Comparison of ENCODE assay signal across 16 cellular contexts in the genomic region with DNA sequence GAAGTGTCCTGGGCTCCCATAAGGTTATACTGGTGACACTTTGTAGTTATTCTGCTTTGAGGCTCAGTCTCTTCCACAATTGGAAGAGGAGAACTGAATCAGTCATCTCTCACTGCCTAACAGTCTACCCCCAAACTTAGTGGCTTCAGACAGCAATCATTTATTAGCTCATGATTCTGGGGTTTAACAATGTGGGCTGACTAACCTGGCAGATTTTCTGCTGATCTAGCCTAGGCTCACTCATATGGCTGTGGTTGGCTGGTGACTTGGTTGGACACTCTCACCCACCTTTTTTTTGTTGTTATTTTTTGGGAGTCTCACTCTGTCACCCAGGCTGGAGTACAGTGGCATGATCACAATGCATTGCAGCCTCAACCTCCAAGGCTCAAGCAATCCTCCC. TPM values are rescaled to one million over a fixed set of nuclear protein-coding genes. Genes with fewer than 3 reads are reported as not detected.
DNase-seq lines count a peak whose midpoint lies in the region; ATAC-seq and TF ChIP-seq lines count a peak whose summit lies in the region.
"Had no signal": no experiment of that assay in that cellular context is flagged by ENCODE, and none has a peak within 500 bp of the region (broad histone marks: within the 10 kb centered on the region; RNA-seq: fewer than 3 reads in every experiment).

No MANE protein-coding gene starts in this region.

- H2AFZ ChIP-seq in osteoblast (ENCODE audit: low read length), result no peak overlapping the region

- ATAC-seq in CD4-positive, CD25-positive, alpha-beta regulatory T cell (ENCODE audit: low read depth in 2 of 2), result no peak
- ATAC-seq in GM18868 (IDR thresholded peaks at IDR 0.05; ENCODE audit: unreplicated experiment) (no peak), HG03025 (IDR thresholded peaks at IDR 0.05; ENCODE audit: low FRiP score, unreplicated experiment) (no peak)

- peak overlapping the region; percentile 43 for H3K4me3 ChIP-seq in CD4-positive, CD25-positive, alpha-beta regulatory T cell (ENCODE audit: low read depth, low read length)
- no peak overlapping the region for H3K4me3 ChIP-seq in CD8-positive, alpha-beta memory T cell (ENCODE audit: low read length)
- no peak overlapping the region for H3K4me3 ChIP-seq in osteoblast (ENCODE audit: insufficient read depth, low read length)
- H3K4me3 ChIP-seq: mucosa of descending colon, thyroid gland had no signal

- H3K27me3 Mint-ChIP-seq in CD4-positive, CD25-positive, alpha-beta regulatory T cell, result no peaks in the 10 kb centered on the region
- H3K27me3 Mint-ChIP-seq in CD8-positive, alpha-beta memory T cell, result no peaks in the 10 kb centered on the region
- H3K27me3 Mint-ChIP-seq in activated naive CD8-positive, alpha-beta T cell, result no peaks in the 10 kb centered on the region

- H3K36me3 Mint-ChIP-seq in CD4-positive, CD25-positive, alpha-beta regulatory T cell, result peaks cover 18% of the 10 kb centered on the region
- H3K36me3 Mint-ChIP-seq in CD8-positive, alpha-beta memory T cell, result peaks cover 3 to 9% (median 3%) of the 10 kb centered on the region in 3 donors
- H3K36me3 Mint-ChIP-seq in activated naive CD8-positive, alpha-beta T cell, result peaks cover 15% of the 10 kb centered on the region

- H3K9me3 ChIP-seq in CD4-positive, CD25-positive, alpha-beta regulatory T cell (ENCODE audit: control insufficient read depth in 2 of 2, low read length in 2 of 2), result no peaks in the 10 kb centered on the region
- peaks cover 3% of the 10 kb centered on the region for H3K9me3 ChIP-seq in CD8-positive, alpha-beta memory T cell (ENCODE audit: low read length)
- no peaks in the 10 kb centered on the region for H3K9me3 ChIP-seq in osteoblast (ENCODE audit: low read depth, low read length)
- H3K9me3 ChIP-seq: neutrophil, thyroid gland had no signal

- CTCF ChIA-PET in CD8-positive, alpha-beta memory T cell (lab: Charles Lee), result interaction anchor here (0.6 to 3.5 kb wide), 2 partner anchors 31 to 549 kb away, joined by 3 to 12 read pairs; no protein-coding TSS in a partner anchor

- peaks cover 26% of the 10 kb centered on the region for H3K4me1 ChIP-seq in CD4-positive, CD25-positive, alpha-beta regulatory T cell (ENCODE audit: control insufficient read depth, insufficient read depth, low read length, poor library complexity, severe bottlenecking)
- H3K4me1 ChIP-seq in CD8-positive, alpha-beta memory T cell (ENCODE audit: insufficient read depth, low read length), result peaks cover 26% of the 10 kb centered on the region
- peaks cover 10% of the 10 kb centered on the region for H3K4me1 ChIP-seq in osteoblast (ENCODE audit: insufficient read depth, low read length)

- peak in 1 of 3 donors; percentile 16 for DNase-seq in CD4-positive, CD25-positive, alpha-beta regulatory T cell
- no peak for DNase-seq in CD8-positive, alpha-beta memory T cell
- DNase-seq in osteoblast (ENCODE audit: insufficient read length, low spot score, missing footprints) (peak; percentile 39), germinal center (ENCODE audit: low spot score) (no peak)
- DNase-seq: activated naive CD4-positive, alpha-beta T cell treated with Interleukin-2 at 50 U/mL for 16 hours; head of caudate nucleus; KBM-7; mucosa of descending colon; NCI-H510A treated with DMSO at 0.1 percent for 48 hours; stimulated activated CD4-positive, alpha-beta T cell treated with anti-CD3 and anti-CD28 coated beads, Interleukin-12 subunit alpha, Interleukin-12 subunit beta, amount 100 ng/mL, for 4 hours; SW 1271; thyroid gland had no signal

- peak overlapping the region in 2 of 3 donors; percentile 92 to 97 for H3K27ac Mint-ChIP-seq in CD4-positive, CD25-positive, alpha-beta regulatory T cell
- peak overlapping the region; percentile 78 to 95 (median 92) for H3K27ac Mint-ChIP-seq in CD8-positive, alpha-beta memory T cell
- H3K27ac Mint-ChIP-seq in activated naive CD8-positive, alpha-beta T cell, result peak overlapping the region; percentile 92

- H3K79me2 ChIP-seq in osteoblast (ENCODE audit: insufficient read depth, low read length), result no peaks in the 10 kb centered on the region

- H3K27ac ChIP-seq in CD4-positive, CD25-positive, alpha-beta regulatory T cell (ENCODE audit: insufficient read depth, low read length, poor library complexity, severe bottlenecking), result peak overlapping the region; percentile 78
- peak overlapping the region; percentile 19 for H3K27ac ChIP-seq in CD8-positive, alpha-beta memory T cell (ENCODE audit: low read depth, low read length)
- no peak overlapping the region for H3K27ac ChIP-seq in osteoblast (ENCODE audit: low read depth, low read length)
- H3K27ac ChIP-seq: neutrophil, thyroid gland had no signal

- H3K4me1 Mint-ChIP-seq in CD4-positive, CD25-positive, alpha-beta regulatory T cell, result peaks cover 26 to 89% (median 60%) of the 10 kb centered on the region in 4 donors
- peaks cover 67 to 87% (median 86%) of the 10 kb centered on the region in 3 donors for H3K4me1 Mint-ChIP-seq in CD8-positive, alpha-beta memory T cell
- H3K4me1 Mint-ChIP-seq in activated naive CD8-positive, alpha-beta T cell (ENCODE audit: low read depth), result peaks cover 75% of the 10 kb centered on the region

- H3K4me2 ChIP-seq in osteoblast (ENCODE audit: insufficient read depth, low read length), result no peak overlapping the region

- TF ChIP-seq CTCF in osteoblast (IDR thresholded peaks at IDR 0.05; ENCODE audit: extremely low read depth, low read depth, low read length), result no peak

- H3K36me3 ChIP-seq in CD4-positive, CD25-positive, alpha-beta regulatory T cell (ENCODE audit: control insufficient read depth, insufficient read depth, low read length), result no peaks in the 10 kb centered on the region
- no peaks in the 10 kb centered on the region for H3K36me3 ChIP-seq in CD8-positive, alpha-beta memory T cell (ENCODE audit: insufficient read depth, low read length)
- no peaks in the 10 kb centered on the region for H3K36me3 ChIP-seq in osteoblast (ENCODE audit: insufficient read depth, low read length)
- H3K36me3 ChIP-seq: neutrophil, thyroid gland had no signal

- peaks cover 0 to 6% (median 0%) of the 10 kb centered on the region in 7 donors for H3K9me3 Mint-ChIP-seq in CD4-positive, CD25-positive, alpha-beta regulatory T cell
- H3K9me3 Mint-ChIP-seq in CD8-positive, alpha-beta memory T cell, result peaks cover 2 to 6% (median 5%) of the 10 kb centered on the region in 5 donors
- H3K9me3 Mint-ChIP-seq in activated naive CD8-positive, alpha-beta T cell (ENCODE audit: low read depth), result peaks cover 3% of the 10 kb centered on the region

- no peaks in the 10 kb centered on the region for H4K20me1 ChIP-seq in osteoblast (ENCODE audit: insufficient read depth, low read length)

- no peaks in the 10 kb centered on the region for H3K27me3 ChIP-seq in CD4-positive, CD25-positive, alpha-beta regulatory T cell (ENCODE audit: control insufficient read depth, insufficient read depth, low read length)
- no peaks in the 10 kb centered on the region for H3K27me3 ChIP-seq in CD8-positive, alpha-beta memory T cell (ENCODE audit: insufficient read depth, low read length, poor library complexity, severe bottlenecking)
- H3K27me3 ChIP-seq in osteoblast (ENCODE audit: insufficient read depth, low read length), result no peaks in the 10 kb centered on the region
- H3K27me3 ChIP-seq: neutrophil, thyroid gland had no signal

- POLR2A ChIA-PET in CD8-positive, alpha-beta memory T cell (lab: Charles Lee), result no interaction called here

- peak overlapping the region in 3 of 4 donors; percentile 83 to 90 (median 85) for H3K4me3 Mint-ChIP-seq in CD4-positive, CD25-positive, alpha-beta regulatory T cell
- H3K4me3 Mint-ChIP-seq in CD8-positive, alpha-beta memory T cell, result peak overlapping the region in 6 of 7 donors; percentile 80 to 86 (median 82)
- H3K4me3 Mint-ChIP-seq in activated naive CD8-positive, alpha-beta T cell, result no peak overlapping the region

RNA-seq across cellular contexts. Expression of a gene that starts 7.1 kb away (rescaled TPM):
- total RNA-seq in CD4-positive, CD25-positive, alpha-beta regulatory T cell, result 30.3 TPM
- polyA plus RNA-seq in CD4-positive, CD25-positive, alpha-beta regulatory T cell, result 10 to 100 TPM; 19.5 to 27.2 (median 24.6) TPM
- total RNA-seq in CD8-positive, alpha-beta memory T cell, result 10 to 100 TPM; 13.9 to 16.1 TPM
- 20.9 TPM for polyA plus RNA-seq in CD8-positive, alpha-beta memory T cell
- total RNA-seq in osteoblast, result 10.1 and 11.5 TPM in 2 replicates
